1 cellular context compared by ENCODE assay signal in genomic region chr14:90336401-90336800, GRCh38.
TF ChIP-seq lines count a peak whose summit lies in the region.

No MANE protein-coding gene starts in this region.

TF ChIP-seq in K562, 482 proteins besides CTCF, POLR2A, EP300 and RAD21:
- TF ChIP-seq ATF6 (CRISPR knock-in tag; IDR thresholded peaks at IDR 0.05) (no peak), ZNF696 (CRISPR knock-in tag; conservative IDR thresholded peaks at IDR 0.05) (no peak)
TF ChIP-seq in K562: peak in this region for 0.
